8 cellular contexts compared by ENCODE assay signal in the genomic region with DNA sequence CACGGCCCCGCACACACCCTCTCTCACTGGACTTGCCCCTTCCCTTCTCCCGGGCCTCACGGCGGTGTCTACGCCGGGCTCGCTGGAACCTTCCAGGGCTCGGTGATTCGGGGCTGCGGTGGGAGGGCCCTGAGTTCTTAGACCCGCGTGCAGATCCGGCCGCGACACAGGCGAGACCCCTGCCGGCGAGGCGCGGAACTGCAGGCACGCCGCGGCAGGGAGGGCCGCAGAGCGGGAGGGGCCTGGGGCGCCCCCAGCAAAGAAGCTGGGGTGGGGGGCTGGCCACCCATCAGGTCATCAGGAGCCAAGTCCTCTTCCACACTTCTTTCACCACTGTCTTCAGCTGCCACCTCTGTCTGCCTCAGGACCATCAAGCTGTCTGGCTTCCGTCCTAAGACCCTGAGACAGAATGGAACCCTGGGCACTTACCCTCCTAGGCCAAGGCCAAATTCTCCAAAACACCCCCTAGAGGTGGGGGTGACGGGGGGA.
A peak's percentile ranks its signal among the peaks of the same experiment; 100 is the strongest.
DNase-seq lines count a peak whose midpoint lies in the region; ATAC-seq and TF ChIP-seq lines count a peak whose summit lies in the region.

No MANE protein-coding gene starts in this region.

- H3K36me3 Mint-ChIP-seq in naive thymus-derived CD8-positive, alpha-beta T cell, result peaks cover 0 to 3% (median 0%) of the 10 kb centered on the region in 3 donors
- no peaks in the 10 kb centered on the region for H3K36me3 Mint-ChIP-seq in stimulated activated memory B cell treated with anti-CD40 and anti-IgM and Interleukin-4, amounts not matched to agents 10 μg/mL and 1 μg/mL and 100 μg/mL, for 72 hours

- H3K4me3 Mint-ChIP-seq in naive thymus-derived CD8-positive, alpha-beta T cell, result peak overlapping the region; percentile 38 to 87 (median 77)
- H3K4me3 Mint-ChIP-seq in stimulated activated memory B cell treated with anti-CD40 and anti-IgM and Interleukin-4, amounts not matched to agents 10 μg/mL and 1 μg/mL and 100 μg/mL, for 72 hours, result peak overlapping the region; percentile 62

- H3K27ac Mint-ChIP-seq in naive thymus-derived CD8-positive, alpha-beta T cell, result peak overlapping the region in 2 of 10 donors; percentile 51 to 58
- H3K27ac Mint-ChIP-seq in stimulated activated memory B cell treated with anti-CD40 and anti-IgM and Interleukin-4, amounts not matched to agents 10 μg/mL and 1 μg/mL and 100 μg/mL, for 72 hours, result peak overlapping the region; percentile 72

- no peaks in the 10 kb centered on the region for H3K27me3 Mint-ChIP-seq in naive thymus-derived CD8-positive, alpha-beta T cell
- H3K27me3 Mint-ChIP-seq in stimulated activated memory B cell treated with anti-CD40 and anti-IgM and Interleukin-4, amounts not matched to agents 10 μg/mL and 1 μg/mL and 100 μg/mL, for 72 hours, result no peaks in the 10 kb centered on the region

- H3K4me3 ChIP-seq in epithelial cell of esophagus (ENCODE audit: low read length), result peak overlapping the region; percentile 21

- DNase-seq in NCI-H2081 (lab: John Stamatoyannopoulos, UW) (peak; percentile 65 to 68), NCI-H2081 treated with DMSO at 0.1 percent for 48 hours (lab: John Stamatoyannopoulos, UW) (no peak), NOMO-1 treated with dmso at 0.1 percent for 144 hours (lab: John Stamatoyannopoulos, UW; ENCODE audit: unreplicated experiment) (peak; percentile 64), activated T-cell treated with anti-CD3 and anti-CD28 coated beads for 24 hours (ENCODE audit: low read depth) (peak; percentile 57), epithelial cell of esophagus (ENCODE audit: low read depth) (peak; percentile 47)
- DNase-seq in naive thymus-derived CD8-positive, alpha-beta T cell, result peak; percentile 51 to 79 (median 76)

- ATAC-seq in HG03175 (IDR thresholded peaks at IDR 0.05; ENCODE audit: unreplicated experiment), result peak; percentile 78
- peak; percentile 97 to 98 for ATAC-seq in naive thymus-derived CD8-positive, alpha-beta T cell
- peak; percentile 88 for ATAC-seq in stimulated activated memory B cell treated with anti-CD40 and anti-IgM and Interleukin-4, amounts not matched to agents 10 μg/mL and 1 μg/mL and 100 μg/mL, for 72 hours

- POLR2A ChIA-PET in naive thymus-derived CD8-positive, alpha-beta T cell (lab: Charles Lee), result interaction anchor here (1.0 kb wide), 1 partner anchor 424 kb away, joined by 9 read pairs; no protein-coding TSS in a partner anchor

- no peaks in the 10 kb centered on the region for H3K9me3 Mint-ChIP-seq in naive thymus-derived CD8-positive, alpha-beta T cell
- H3K9me3 Mint-ChIP-seq in stimulated activated memory B cell treated with anti-CD40 and anti-IgM and Interleukin-4, amounts not matched to agents 10 μg/mL and 1 μg/mL and 100 μg/mL, for 72 hours, result no peaks in the 10 kb centered on the region

- H3K4me1 Mint-ChIP-seq in naive thymus-derived CD8-positive, alpha-beta T cell, result peaks cover 3 to 17% (median 8%) of the 10 kb centered on the region in 4 donors
- peaks cover 28% of the 10 kb centered on the region for H3K4me1 Mint-ChIP-seq in stimulated activated memory B cell treated with anti-CD40 and anti-IgM and Interleukin-4, amounts not matched to agents 10 μg/mL and 1 μg/mL and 100 μg/mL, for 72 hours

- TF ChIP-seq CTCF in epithelial cell of esophagus (IDR thresholded peaks at IDR 0.05; ENCODE audit: insufficient read depth, low read depth, low read length, missing control alignments), result peak; percentile 69
